Comparison of ENCODE assay signal across 31 cellular contexts in genomic region chr18:57331718-57332117, GRCh38. TPM values are rescaled to one million over a fixed set of nuclear protein-coding genes. Genes with fewer than 3 reads are reported as not detected.
"Had no signal": no experiment of that assay in that cellular context is flagged by ENCODE, and none has a peak within 500 bp of the region (broad histone marks: within the 10 kb centered on the region; RNA-seq: fewer than 3 reads in every experiment).

No MANE protein-coding gene starts in this region.

- H3K4me3 ChIP-seq: adrenal gland, body of pancreas, coronary artery, dorsolateral prefrontal cortex, heart left ventricle, left lung, lower lobe of right lung, neural progenitor cell, right atrium auricular region, spleen, tibial nerve had no signal

- H3K9me3 ChIP-seq: adrenal gland, body of pancreas, heart left ventricle, left lung, lower lobe of right lung, right atrium auricular region, spleen, tibial nerve had no signal

- H3K4me1 Mint-ChIP-seq: activated naive CD8-positive, alpha-beta T cell treated with anti-CD3 and anti-CD28 coated beads for 36 hours; natural killer cell had no signal

- ATAC-seq: body of pancreas, heart left ventricle, left lung, lower lobe of right lung, natural killer cell had no signal

- H3K27me3 ChIP-seq: adrenal gland, body of pancreas, left lung, neural progenitor cell, right atrium auricular region, tibial nerve had no signal

- H3K4me1 ChIP-seq: adrenal gland, body of pancreas, heart left ventricle, left lung, lower lobe of right lung, neural progenitor cell, right atrium auricular region, spleen, tibial nerve had no signal

- H3K9me3 Mint-ChIP-seq: activated naive CD4-positive, alpha-beta T cell treated with anti-CD3 and anti-CD28 coated beads for 36 hours; activated naive CD8-positive, alpha-beta T cell treated with anti-CD3 and anti-CD28 coated beads for 36 hours; neural progenitor cell; T-helper 1 cell treated with Interleukin-12 subunit alpha and Interleukin-12 subunit beta and Interleukin-4 antibody, amounts not matched to agents 30 μg/mL and 1 μg/mL, for 36 hours had no signal

- H3K27ac ChIP-seq: adrenal gland, body of pancreas, coronary artery, dorsolateral prefrontal cortex, heart left ventricle, left lung, lower lobe of right lung, neural progenitor cell, right atrium auricular region, spleen, tibial nerve, VCaP had no signal

- H3K4me3 Mint-ChIP-seq: activated naive CD4-positive, alpha-beta T cell treated with anti-CD3 and anti-CD28 coated beads for 36 hours; activated naive CD8-positive, alpha-beta T cell treated with anti-CD3 and anti-CD28 coated beads for 36 hours; natural killer cell; neural progenitor cell; T-helper 1 cell treated with Interleukin-12 subunit alpha and Interleukin-12 subunit beta and Interleukin-4 antibody, amounts not matched to agents 30 μg/mL and 1 μg/mL, for 36 hours had no signal

- H3K36me3 Mint-ChIP-seq: activated naive CD8-positive, alpha-beta T cell treated with anti-CD3 and anti-CD28 coated beads for 36 hours; natural killer cell; neural progenitor cell had no signal

- H3K36me3 ChIP-seq: adrenal gland, heart left ventricle, left lung, lower lobe of right lung, neural progenitor cell, right atrium auricular region, spleen, tibial nerve had no signal

- H3K27ac Mint-ChIP-seq: activated naive CD4-positive, alpha-beta T cell treated with anti-CD3 and anti-CD28 coated beads for 36 hours; activated naive CD8-positive, alpha-beta T cell treated with anti-CD3 and anti-CD28 coated beads for 36 hours; natural killer cell; neural progenitor cell; T-helper 1 cell treated with Interleukin-12 subunit alpha and Interleukin-12 subunit beta and Interleukin-4 antibody, amounts not matched to agents 30 μg/mL and 1 μg/mL, for 36 hours had no signal

- DNase-seq: activated CD4-positive, alpha-beta T cell treated with anti-CD3 and anti-CD28 coated beads for 4 hours; activated CD4-positive, alpha-beta T cell treated with anti-CD3 and anti-CD28 coated beads, Interleukin-2, amount 50 U/mL, for 4 hours; activated effector memory CD4-positive, alpha-beta T cell treated with Interleukin-2 at 50 U/mL for 16 hours; activated naive CD4-positive, alpha-beta T cell treated with anti-CD3 and anti-CD28 coated beads for 36 hours; activated naive CD8-positive, alpha-beta T cell treated with anti-CD3 and anti-CD28 coated beads for 36 hours; adrenal gland; aorta; body of pancreas; dorsolateral prefrontal cortex; effector memory CD4-positive, alpha-beta T cell; foreskin fibroblast; heart left ventricle; kidney glomerular epithelial cell; left lung; lower lobe of right lung; mesendoderm; natural killer cell; spleen; stimulated activated CD4-positive, alpha-beta T cell treated with anti-CD3 and anti-CD28 coated beads, Interleukin-2, amount 100 ng/mL, for 48 hours; stimulated activated naive CD4-positive, alpha-beta T cell treated with Interleukin-2 at 50 U/mL for 16 hours; T-helper 9 cell had no signal

RNA-seq across cellular contexts. Expression of gene ST8SIA3, which starts 20.6 kb away (rescaled TPM):
- total RNA-seq: activated naive CD4-positive, alpha-beta T cell treated with anti-CD3 and anti-CD28 coated beads for 36 hours; activated naive CD8-positive, alpha-beta T cell treated with anti-CD3 and anti-CD28 coated beads for 36 hours; aorta; left lung; lower lobe of right lung; mononuclear cell; natural killer cell; omental fat pad; pulmonary artery endothelial cell; right atrium auricular region; spleen; tibial nerve; ureter had no signal
